In the genomic region with DNA sequence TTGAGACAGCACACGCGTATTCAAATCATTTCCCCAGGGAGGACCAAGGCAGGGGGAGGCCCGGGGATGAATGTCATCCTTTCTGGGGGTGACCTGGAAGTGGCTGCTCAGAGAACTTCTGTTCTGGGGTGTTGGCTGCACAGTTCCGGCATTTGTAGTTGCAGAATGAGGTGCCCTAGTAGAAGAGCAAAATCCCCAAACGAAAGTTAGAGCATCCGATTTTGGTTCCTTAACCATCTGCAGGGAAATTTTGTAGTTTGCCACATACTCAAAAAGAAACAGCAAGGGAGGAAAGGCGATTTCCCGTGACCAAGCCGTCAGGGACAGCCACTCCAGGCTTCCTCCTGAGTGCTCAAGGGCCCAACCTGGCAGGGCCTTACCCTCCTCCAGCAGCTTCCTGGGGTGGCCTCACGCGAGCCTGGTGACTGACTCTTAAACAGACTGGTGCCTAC, we compare ENCODE assay signal across 13 cellular contexts. TPM values are rescaled to one million over a fixed set of nuclear protein-coding genes. Genes with fewer than 3 reads are reported as not detected.
DNase-seq lines count a peak whose midpoint lies in the region; ATAC-seq and TF ChIP-seq lines count a peak whose summit lies in the region.
"Had no signal": no experiment of that assay in that cellular context is flagged by ENCODE, and none has a peak within 500 bp of the region (broad histone marks: within the 10 kb centered on the region; RNA-seq: fewer than 3 reads in every experiment).

No MANE protein-coding gene starts in this region.

- peaks cover 5% of the 10 kb centered on the region for H3K27me3 Mint-ChIP-seq in endodermal cell (ENCODE audit: insufficient read depth)

- TF ChIP-seq CTCF in GM13977 (IDR thresholded peaks at IDR 0.05; ENCODE audit: extremely low read depth, insufficient read depth, missing control alignments) = no peak
- TF ChIP-seq CTCF in endodermal cell (conservative IDR thresholded peaks at IDR 0.05) = no peak

- no peak overlapping the region for H3K27ac ChIP-seq in endodermal cell (ENCODE audit: low read depth, low read length)
- H3K27ac ChIP-seq: adrenal gland, SJSA1 had no signal

- H3K9me3 ChIP-seq in endodermal cell (ENCODE audit: control insufficient read depth, low read length) = no peaks in the 10 kb centered on the region
- H3K9me3 ChIP-seq: adrenal gland, SJSA1 had no signal

- peak; percentile 64 for ATAC-seq in GM19452 (IDR thresholded peaks at IDR 0.05; ENCODE audit: unreplicated experiment)
- peak; percentile 60 for ATAC-seq in HG02884 (IDR thresholded peaks at IDR 0.05; ENCODE audit: unreplicated experiment)
- ATAC-seq: stimulated activated naive CD8-positive, alpha-beta T cell treated with anti-CD3 and anti-CD28 coated beads, Interleukin-15, amount 100 ng/mL, for 72 hours had no signal

- no peaks in the 10 kb centered on the region for H3K4me1 ChIP-seq in endodermal cell (ENCODE audit: control insufficient read depth, insufficient read depth, low read length)
- H3K4me1 ChIP-seq: adrenal gland, SJSA1 had no signal

- H3K9me3 Mint-ChIP-seq in endodermal cell = no peaks in the 10 kb centered on the region
- H3K9me3 Mint-ChIP-seq: activated CD4-positive, alpha-beta memory T cell treated with anti-CD3 and anti-CD28 coated beads for 36 hours; stimulated activated naive CD8-positive, alpha-beta T cell treated with anti-CD3 and anti-CD28 coated beads, Interleukin-15, amount 100 ng/mL, for 72 hours had no signal

- no peaks in the 10 kb centered on the region for H3K36me3 ChIP-seq in endodermal cell (ENCODE audit: control insufficient read depth, insufficient read depth, low read length)
- H3K36me3 ChIP-seq: adrenal gland, SJSA1 had no signal

- H3K4me1 Mint-ChIP-seq in endodermal cell = peaks cover 4% of the 10 kb centered on the region

- no peak overlapping the region for H3K4me3 Mint-ChIP-seq in endodermal cell
- H3K4me3 Mint-ChIP-seq: activated CD4-positive, alpha-beta memory T cell treated with anti-CD3 and anti-CD28 coated beads for 36 hours; stimulated activated naive CD8-positive, alpha-beta T cell treated with anti-CD3 and anti-CD28 coated beads, Interleukin-15, amount 100 ng/mL, for 72 hours had no signal

- no peak overlapping the region for H3K4me3 ChIP-seq in endodermal cell (ENCODE audit: low read length)
- H3K4me3 ChIP-seq: adrenal gland, SJSA1 had no signal

- peak; percentile 85 for DNase-seq in GM13977 (ENCODE audit: low spot score)
- peak; percentile 43 for DNase-seq in endodermal cell
- DNase-seq in NCI-H1048 (lab: John Stamatoyannopoulos, UW) = no peak
- DNase-seq in NCI-H2081 treated with DMSO at 0.1 percent for 48 hours (lab: John Stamatoyannopoulos, UW) = no peak
- DNase-seq in activated gamma-delta T cell (lab: John Stamatoyannopoulos, UW) = no peak
- DNase-seq in stimulated activated CD8-positive, alpha-beta memory T cell treated with anti-CD3 and anti-CD28 coated beads, Interleukin-4, amount 100 ng/mL, for 48 hours = no peak
- DNase-seq: activated CD4-positive, alpha-beta memory T cell treated with anti-CD3 and anti-CD28 coated beads for 36 hours; adrenal gland; IMR-90; stimulated activated naive CD8-positive, alpha-beta T cell treated with anti-CD3 and anti-CD28 coated beads, Interleukin-15, amount 100 ng/mL, for 72 hours had no signal

- 80 to 89% methylated on average over 6 to 11 of the region's 11 CpGs for WGBS in endodermal cell (ENCODE audit: insufficient coverage in 1 of 2, insufficient read length in 1 of 2), 2 experiments

- H3K36me3 Mint-ChIP-seq in endodermal cell (ENCODE audit: low read depth) = no peaks in the 10 kb centered on the region
- H3K36me3 Mint-ChIP-seq: activated CD4-positive, alpha-beta memory T cell treated with anti-CD3 and anti-CD28 coated beads for 36 hours had no signal

- no peaks in the 10 kb centered on the region for H3K27me3 ChIP-seq in endodermal cell (ENCODE audit: control insufficient read depth, insufficient read depth, low read length, poor library complexity, severe bottlenecking)
- H3K27me3 ChIP-seq: adrenal gland, SJSA1 had no signal

- no peak overlapping the region for H3K9ac ChIP-seq in endodermal cell (ENCODE audit: extremely low read depth, low read length, poor library complexity, severe bottlenecking)

- in situ Hi-C loops in GM13977 (cut with MboI; ENCODE audit: low pct_unique_long_range_greater_than_20kb, low sequenced_read_pairs, unreplicated experiment) = no loop called here

- H3K27ac Mint-ChIP-seq in endodermal cell = no peak overlapping the region
- H3K27ac Mint-ChIP-seq: activated CD4-positive, alpha-beta memory T cell treated with anti-CD3 and anti-CD28 coated beads for 36 hours had no signal

RNA-seq across cellular contexts. Expression of gene TRAF3, which starts 13.0 kb away (rescaled TPM):
- 10 to 100 TPM; 16.7 to 23.8 TPM for total RNA-seq in endodermal cell
- polyA plus RNA-seq in endodermal cell (2013, experiment 1 of 2) = 17.5 TPM
- 18.9 TPM for polyA plus RNA-seq in endodermal cell (2013, experiment 2 of 2)

Comparison
In these comparisons a context has a peak if more than half of its experiments do, and no peak if none do; other contexts are left out.
1. DNase-seq: peak in GM13977 (single experiment) and endodermal cell (single experiment); none in NCI-H1048 (single experiment), NCI-H2081 treated with DMSO at 0.1 percent for 48 hours (single experiment), activated gamma-delta T cell (single experiment) and stimulated activated CD8-positive, alpha-beta memory T cell treated with anti-CD3 and anti-CD28 coated beads, Interleukin-4, amount 100 ng/mL, for 48 hours (single experiment).